9 cellular contexts compared by ENCODE assay signal in genomic region chrX:13028871-13029336, GRCh38. TPM values are rescaled to one million over a fixed set of nuclear protein-coding genes. Genes with fewer than 3 reads are reported as not detected.
A peak's percentile ranks its signal among the peaks of the same experiment; 100 is the strongest.
DNase-seq lines count a peak whose midpoint lies in the region; ATAC-seq and TF ChIP-seq lines count a peak whose summit lies in the region.
"Had no signal": no experiment of that assay in that cellular context is flagged by ENCODE, and none has a peak within 500 bp of the region (broad histone marks: within the 10 kb centered on the region; RNA-seq: fewer than 3 reads in every experiment).

No MANE protein-coding gene starts in this region.

- ATAC-seq in GM18498 (IDR thresholded peaks at IDR 0.05; ENCODE audit: unreplicated experiment) (no peak), GM19328 (IDR thresholded peaks at IDR 0.05; ENCODE audit: unreplicated experiment) (no peak)

- H3K4me2 ChIP-seq in OCI-LY1 (ENCODE audit: low read length) = peak overlapping the region; percentile 29; the same call in 1 of the 2 replicates

- H3K79me2 ChIP-seq in OCI-LY1 (ENCODE audit: insufficient read depth, low read length) = no peaks in the 10 kb centered on the region

- WGBS in endodermal cell (ENCODE audit: insufficient coverage in 1 of 2, insufficient read length in 1 of 2), 2 experiments = 33% methylated on average over 1 of the region's 1 CpG; no CpG with 5 or more reads in 1 of the 2 experiments

- peaks cover 33% of the 10 kb centered on the region for H3K4me1 Mint-ChIP-seq in endodermal cell

- no peaks in the 10 kb centered on the region for H4K20me1 ChIP-seq in OCI-LY1 (ENCODE audit: insufficient read depth, low read length)

- no peak overlapping the region for H3K27ac ChIP-seq in OCI-LY1 (ENCODE audit: low read depth, low read length, poor library complexity, severe bottlenecking)
- peak overlapping the region; percentile 89 for H3K27ac ChIP-seq in endodermal cell (ENCODE audit: low read depth, low read length)
- peak overlapping the region; percentile 33 for H3K27ac ChIP-seq in neutrophil

- no peaks in the 10 kb centered on the region for H3K36me3 ChIP-seq in OCI-LY1 (ENCODE audit: insufficient read depth, low read length)
- no peaks in the 10 kb centered on the region for H3K36me3 ChIP-seq in endodermal cell (ENCODE audit: control insufficient read depth, insufficient read depth, low read length)
- no peaks in the 10 kb centered on the region for H3K36me3 ChIP-seq in neutrophil

- H3F3A ChIP-seq in OCI-LY1 (ENCODE audit: insufficient read depth, low read length) = no peaks in the 10 kb centered on the region

- H3K9me3 ChIP-seq in OCI-LY1 (ENCODE audit: low read length) (no peaks in the 10 kb centered on the region), endodermal cell (ENCODE audit: control insufficient read depth, low read length) (no peaks in the 10 kb centered on the region), neutrophil (no peaks in the 10 kb centered on the region)

- H3K27me3 Mint-ChIP-seq in endodermal cell (ENCODE audit: insufficient read depth) = no peaks in the 10 kb centered on the region

- H3K9me2 ChIP-seq in OCI-LY1 (ENCODE audit: low read depth, low read length) = no peaks in the 10 kb centered on the region

- no peaks in the 10 kb centered on the region for H3K36me3 Mint-ChIP-seq in endodermal cell (ENCODE audit: low read depth)

- H3K27me3 ChIP-seq in OCI-LY1 (ENCODE audit: insufficient read depth, low read length) (no peaks in the 10 kb centered on the region), endodermal cell (ENCODE audit: control insufficient read depth, insufficient read depth, low read length, poor library complexity, severe bottlenecking) (no peaks in the 10 kb centered on the region), neutrophil (no peaks in the 10 kb centered on the region)

- H3K4me3 ChIP-seq in OCI-LY1 (ENCODE audit: low read depth, low read length, poor library complexity, severe bottlenecking) = no peak overlapping the region
- no peak overlapping the region for H3K4me3 ChIP-seq in endodermal cell (ENCODE audit: low read length)
- H3K4me3 ChIP-seq in neutrophil (ENCODE audit: low read depth in 1 of 2, low read length in 1 of 2) = no peak overlapping the region

- TF ChIP-seq CTCF in OCI-LY1 (IDR thresholded peaks at IDR 0.05; ENCODE audit: low read length) (no peak), endodermal cell (conservative IDR thresholded peaks at IDR 0.05) (peak; percentile 33), neutrophil (IDR thresholded peaks at IDR 0.05) (no peak)

- H3K9me3 Mint-ChIP-seq in endodermal cell = peaks cover 36% of the 10 kb centered on the region

- H3K4me3 Mint-ChIP-seq in endodermal cell = peak overlapping the region; percentile 39

- peaks cover 25% of the 10 kb centered on the region for H3K4me1 ChIP-seq in OCI-LY1 (ENCODE audit: insufficient read depth, low read length, severe bottlenecking)
- no peaks in the 10 kb centered on the region for H3K4me1 ChIP-seq in endodermal cell (ENCODE audit: control insufficient read depth, insufficient read depth, low read length)
- peaks cover 5 to 12% of the 10 kb centered on the region in 2 experiments for H3K4me1 ChIP-seq in neutrophil (ENCODE audit: control insufficient read depth in 1 of 2, insufficient read depth in 1 of 2, low read depth in 1 of 2, low read length in 1 of 2)

- no peak overlapping the region for H2AFZ ChIP-seq in OCI-LY1 (ENCODE audit: low read length)

- DNase-seq in ELF-1 (ENCODE audit: low read depth, low spot score) (peak; percentile 85), endodermal cell (peak; percentile 85), ureter (ENCODE audit: low spot score) (no peak)
- no peak for DNase-seq in activated CD8-positive, alpha-beta memory T cell treated with anti-CD3 and anti-CD28 coated beads for 24 hours

- H3K27ac Mint-ChIP-seq in endodermal cell = peak overlapping the region; percentile 98

- H3K9ac ChIP-seq in OCI-LY1 (ENCODE audit: low read length) = no peak overlapping the region; the same call in 1 of the 2 replicates
- peak overlapping the region; percentile 67 for H3K9ac ChIP-seq in endodermal cell (ENCODE audit: extremely low read depth, low read length, poor library complexity, severe bottlenecking)

RNA-seq across cellular contexts. Expression of gene FAM9C, which starts 15.5 kb away (rescaled TPM):
- total RNA-seq in endodermal cell (not detected), ureter (0.26 TPM)
- not detected for polyA plus RNA-seq in endodermal cell (2013, experiment 1 of 2)
- not detected for polyA plus RNA-seq in endodermal cell (2013, experiment 2 of 2)
- total RNA-seq: liver had no signal
- polyA plus RNA-seq: liver had no signal

RNA-seq across cellular contexts. Expression of gene TMSB4X, which starts 54.0 kb away (rescaled TPM):
- total RNA-seq in endodermal cell (1,000 to 10,000 TPM; 1,539 to 2,456 TPM), ureter (3,112 TPM)
- polyA plus RNA-seq in endodermal cell (2013, experiment 1 of 2) = 2,887 TPM
- polyA plus RNA-seq in endodermal cell (2013, experiment 2 of 2) = 3,134 TPM

Comparison
In these comparisons a context has a peak if more than half of its experiments do, and no peak if none do; other contexts are left out.
1. DNase-seq: peak in ELF-1 (single experiment) and endodermal cell (single experiment); none in activated CD8-positive, alpha-beta memory T cell treated with anti-CD3 and anti-CD28 coated beads for 24 hours (single experiment) and ureter (single experiment).